In the genomic region with DNA sequence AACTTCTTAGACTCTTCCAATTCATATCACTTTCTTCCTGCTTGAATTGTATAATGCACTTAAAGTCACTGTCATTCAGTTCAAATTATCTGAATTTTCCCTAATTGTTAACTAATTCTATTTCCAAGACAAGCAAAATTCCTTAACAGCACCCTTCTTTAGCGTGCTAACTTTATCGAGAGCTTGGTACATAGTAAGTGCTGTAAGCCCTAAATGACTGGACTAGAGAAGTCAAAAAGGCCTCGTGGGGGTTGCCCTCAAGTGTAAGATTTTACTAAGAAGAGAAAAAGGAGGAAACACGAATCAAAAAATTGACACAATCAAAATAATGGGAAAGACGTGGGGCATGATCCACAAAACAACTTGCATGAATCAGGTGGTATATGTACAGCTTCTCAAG, we compare ENCODE assay signal across 21 cellular contexts. TPM values are rescaled to one million over a fixed set of nuclear protein-coding genes. Genes with fewer than 3 reads are reported as not detected.
DNase-seq lines count a peak whose midpoint lies in the region; ATAC-seq and TF ChIP-seq lines count a peak whose summit lies in the region.
"Had no signal": no experiment of that assay in that cellular context is flagged by ENCODE, and none has a peak within 500 bp of the region (broad histone marks: within the 10 kb centered on the region; RNA-seq: fewer than 3 reads in every experiment).

No MANE protein-coding gene starts in this region.

- peaks cover 33% of the 10 kb centered on the region for H3K36me3 Mint-ChIP-seq in CD4-positive, alpha-beta T cell (ENCODE audit: low read depth)
- H3K36me3 Mint-ChIP-seq in GM23338 (ENCODE audit: low read depth) (no peaks in the 10 kb centered on the region; the same call in 2 of the 3 replicates), nephron (ENCODE audit: low read depth) (peaks cover 7% of the 10 kb centered on the region)
- peaks cover 18% of the 10 kb centered on the region for H3K36me3 Mint-ChIP-seq in central memory CD8-positive, alpha-beta T cell (ENCODE audit: insufficient read depth)

- no peaks in the 10 kb centered on the region for H3K9me3 Mint-ChIP-seq in CD4-positive, alpha-beta T cell
- H3K9me3 Mint-ChIP-seq in GM23338 (no peaks in the 10 kb centered on the region), nephron (no peaks in the 10 kb centered on the region)
- no peaks in the 10 kb centered on the region for H3K9me3 Mint-ChIP-seq in central memory CD8-positive, alpha-beta T cell
- H3K9me3 Mint-ChIP-seq: activated CD4-positive, alpha-beta memory T cell treated with anti-CD3 and anti-CD28 coated beads, Interleukin-2, amount 10 ng/mL, durations not matched to agents 7 days and 5 days; activated naive CD4-positive, alpha-beta T cell treated with anti-CD3 and anti-CD28 coated beads, Interleukin-2, amount 10 ng/mL, durations not matched to agents 7 days and 5 days had no signal

- CTCF ChIA-PET in CD4-positive, alpha-beta T cell (lab: Charles Lee) = interaction anchor here (0.8 to 1.5 kb wide), 5 partner anchors 10 to 31 kb away, joined by 3 to 7 read pairs (median 4); a partner anchor contains a TSS

- TF ChIP-seq CTCF in CD4-positive, alpha-beta T cell (IDR thresholded peaks at IDR 0.05) = no peak
- TF ChIP-seq CTCF in GM23338 (conservative IDR thresholded peaks at IDR 0.05; ENCODE audit: low read depth in 2 of 2) (no peak), nephron (IDR thresholded peaks at IDR 0.05; ENCODE audit: unreplicated experiment in 3 of 3) (no peak), tibial artery (IDR thresholded peaks at IDR 0.05) (no peak)

- peak overlapping the region; percentile 36 for H3K4me3 Mint-ChIP-seq in CD4-positive, alpha-beta T cell
- H3K4me3 Mint-ChIP-seq in GM23338 = no peak overlapping the region; the same call in 2 of the 3 replicates
- H3K4me3 Mint-ChIP-seq in central memory CD8-positive, alpha-beta T cell = peak overlapping the region; percentile 41
- no peak overlapping the region for H3K4me3 Mint-ChIP-seq in nephron
- H3K4me3 Mint-ChIP-seq: activated CD4-positive, alpha-beta memory T cell treated with anti-CD3 and anti-CD28 coated beads, Interleukin-2, amount 10 ng/mL, durations not matched to agents 7 days and 5 days; activated naive CD4-positive, alpha-beta T cell treated with anti-CD3 and anti-CD28 coated beads, Interleukin-2, amount 10 ng/mL, durations not matched to agents 7 days and 5 days had no signal

- H3K4me2 ChIP-seq in GM23338 = peak overlapping the region; percentile 35

- H3K9me2 ChIP-seq in GM23338 (ENCODE audit: insufficient read depth) = no peaks in the 10 kb centered on the region

- POLR2A ChIA-PET in CD4-positive, alpha-beta T cell (lab: Charles Lee) = interaction anchor here (6.7 kb wide), 1 partner anchor 11 kb away, joined by 33 read pairs; a partner anchor contains a TSS

- H3K9me3 ChIP-seq in CD4-positive, alpha-beta T cell (ENCODE audit: control insufficient read depth, low read length) = no peaks in the 10 kb centered on the region
- no peaks in the 10 kb centered on the region for H3K9me3 ChIP-seq in tibial artery
- H3K9me3 ChIP-seq: HAP-1, thoracic aorta had no signal

- no peaks in the 10 kb centered on the region for H3K27me3 Mint-ChIP-seq in CD4-positive, alpha-beta T cell
- H3K27me3 Mint-ChIP-seq in GM23338 (ENCODE audit: insufficient read depth, low read depth, poor library complexity) (peaks cover 17% of the 10 kb centered on the region), nephron (ENCODE audit: low read depth) (no peaks in the 10 kb centered on the region)
- H3K27me3 Mint-ChIP-seq in central memory CD8-positive, alpha-beta T cell = no peaks in the 10 kb centered on the region
- H3K27me3 Mint-ChIP-seq: activated CD4-positive, alpha-beta memory T cell treated with anti-CD3 and anti-CD28 coated beads, Interleukin-2, amount 10 ng/mL, durations not matched to agents 7 days and 5 days; activated naive CD4-positive, alpha-beta T cell treated with anti-CD3 and anti-CD28 coated beads, Interleukin-2, amount 10 ng/mL, durations not matched to agents 7 days and 5 days had no signal

- ATAC-seq in CD4-positive, alpha-beta T cell (ENCODE audit: poor library complexity) = no peak
- ATAC-seq in GM23338 = no peak
- ATAC-seq in central memory CD8-positive, alpha-beta T cell (replicated peaks; ENCODE audit: extremely low read depth, poor library complexity, severe bottlenecking) = no peak
- ATAC-seq in HG03565 (IDR thresholded peaks at IDR 0.05; ENCODE audit: unreplicated experiment) = no peak
- ATAC-seq: foreskin keratinocyte, K562, left lobe of liver had no signal

- H4K20me1 ChIP-seq in GM23338 (replicated peaks; ENCODE audit: insufficient read depth) = peaks cover 84% of the 10 kb centered on the region

- H3K4me1 ChIP-seq in GM23338 (ENCODE audit: insufficient read depth) (peaks cover 93% of the 10 kb centered on the region), tibial artery (peaks cover 0 to 100% (median 60%) of the 10 kb centered on the region in 4 donors)

- peak overlapping the region; percentile 32 for H3K27ac Mint-ChIP-seq in CD4-positive, alpha-beta T cell
- H3K27ac Mint-ChIP-seq in GM23338 = peak overlapping the region; percentile 6
- H3K27ac Mint-ChIP-seq in central memory CD8-positive, alpha-beta T cell (ENCODE audit: low read depth) = peak overlapping the region; percentile 20
- peak overlapping the region in 2 of 3 experiments; percentile 12 to 25 for H3K27ac Mint-ChIP-seq in nephron
- H3K27ac Mint-ChIP-seq: activated CD4-positive, alpha-beta memory T cell treated with anti-CD3 and anti-CD28 coated beads, Interleukin-2, amount 10 ng/mL, durations not matched to agents 7 days and 5 days; activated naive CD4-positive, alpha-beta T cell treated with anti-CD3 and anti-CD28 coated beads, Interleukin-2, amount 10 ng/mL, durations not matched to agents 7 days and 5 days had no signal

- no peak for DNase-seq in CD4-positive, alpha-beta T cell
- DNase-seq in GM23338 (ENCODE audit: low spot score) (no peak), NCI-H748 treated with DMSO at 0.1 percent for 48 hours (lab: John Stamatoyannopoulos, UW) (no peak), tibial artery (no peak)
- DNase-seq in central memory CD8-positive, alpha-beta T cell (ENCODE audit: low spot score in 2 of 2) = no peak
- no peak for DNase-seq in stimulated activated CD4-positive, alpha-beta T cell treated with anti-CD3 and anti-CD28 coated beads, Interleukin-2, amount 100 ng/mL, for 24 hours
- DNase-seq: activated CD4-positive, alpha-beta memory T cell treated with anti-CD3 and anti-CD28 coated beads, Interleukin-2, amount 10 ng/mL, durations not matched to agents 7 days and 5 days; activated CD4-positive, CD25-positive, alpha-beta regulatory T cell; activated naive CD4-positive, alpha-beta T cell treated with anti-CD3 and anti-CD28 coated beads, Interleukin-2, amount 10 ng/mL, durations not matched to agents 7 days and 5 days; cerebellar nuclear complex; DMS79; foreskin keratinocyte; NCI-H2171; NCI-H526; T1000 had no signal

- no peaks in the 10 kb centered on the region for H3K27me3 ChIP-seq in CD4-positive, alpha-beta T cell (ENCODE audit: control insufficient read depth, insufficient read depth, low read length)
- H3K27me3 ChIP-seq in GM23338 (ENCODE audit: insufficient read depth) = no peaks in the 10 kb centered on the region
- H3K27me3 ChIP-seq in tibial artery = no peaks in the 10 kb centered on the region
- H3K27me3 ChIP-seq: foreskin keratinocyte had no signal

- H3K27ac ChIP-seq in CD4-positive, alpha-beta T cell (ENCODE audit: low read depth, low read length) = no peak overlapping the region
- H3K27ac ChIP-seq in GM23338 (ENCODE audit: low read depth) = peak overlapping the region; percentile 93
- H3K27ac ChIP-seq in tibial artery = no peak overlapping the region
- H3K27ac ChIP-seq: foreskin keratinocyte, thoracic aorta had no signal

- H2AFZ ChIP-seq in GM23338 = no peak overlapping the region

- no peaks in the 10 kb centered on the region for H3F3A ChIP-seq in GM23338 (replicated peaks; ENCODE audit: low read depth)

- no peaks in the 10 kb centered on the region for H3K36me3 ChIP-seq in GM23338 (ENCODE audit: insufficient read depth)
- no peaks in the 10 kb centered on the region for H3K36me3 ChIP-seq in tibial artery
- H3K36me3 ChIP-seq: HAP-1, thoracic aorta had no signal

- H3K4me1 Mint-ChIP-seq in CD4-positive, alpha-beta T cell (ENCODE audit: low read depth) = peaks cover 95% of the 10 kb centered on the region
- peaks cover 90% of the 10 kb centered on the region for H3K4me1 Mint-ChIP-seq in GM23338
- H3K4me1 Mint-ChIP-seq in central memory CD8-positive, alpha-beta T cell = peaks cover 90% of the 10 kb centered on the region
- H3K4me1 Mint-ChIP-seq in nephron = peaks cover 47% of the 10 kb centered on the region

- H3K79me2 ChIP-seq in GM23338 (replicated peaks; ENCODE audit: insufficient read depth) = peaks cover 100% of the 10 kb centered on the region

- intact Hi-C loops in CD4-positive, alpha-beta T cell (cut with DNase I, micrococcal nuclease) = no loop called here
- intact Hi-C loops in tibial artery (cut with DNase I; ENCODE audit: low total_unique reads) = no loop called here

- H3K4me3 ChIP-seq in GM23338 (no peak overlapping the region), tibial artery (no peak overlapping the region)
- H3K4me3 ChIP-seq: HAP-1, K562, thoracic aorta had no signal

TF ChIP-seq in GM23338, 12 proteins besides CTCF, POLR2A, EP300 and RAD21 (continues in another document):
- no peak for TF ChIP-seq STAT1 (IDR thresholded peaks at IDR 0.05; ENCODE audit: unreplicated experiment)
- no peak for TF ChIP-seq EZH2 (IDR thresholded peaks at IDR 0.05; ENCODE audit: low read depth, unreplicated experiment)
- TF ChIP-seq, protein P1, sequence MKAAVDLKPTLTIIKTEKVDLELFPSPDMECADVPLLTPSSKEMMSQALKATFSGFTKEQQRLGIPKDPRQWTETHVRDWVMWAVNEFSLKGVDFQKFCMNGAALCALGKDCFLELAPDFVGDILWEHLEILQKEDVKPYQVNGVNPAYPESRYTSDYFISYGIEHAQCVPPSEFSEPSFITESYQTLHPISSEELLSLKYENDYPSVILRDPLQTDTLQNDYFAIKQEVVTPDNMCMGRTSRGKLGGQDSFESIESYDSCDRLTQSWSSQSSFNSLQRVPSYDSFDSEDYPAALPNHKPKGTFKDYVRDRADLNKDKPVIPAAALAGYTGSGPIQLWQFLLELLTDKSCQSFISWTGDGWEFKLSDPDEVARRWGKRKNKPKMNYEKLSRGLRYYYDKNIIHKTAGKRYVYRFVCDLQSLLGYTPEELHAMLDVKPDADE (IDR thresholded peaks at IDR 0.05) = no peak

RNA-seq across cellular contexts. Expression of a gene that starts 11.3 kb away (rescaled TPM):
- 100 to 1,000 TPM; 122 to 125 TPM for total RNA-seq in CD4-positive, alpha-beta T cell
- 167 and 206 TPM in 2 replicates for total RNA-seq in GM23338 (2014; rRNA removed; shearing (Covaris generic))
- polyA plus RNA-seq in GM23338 (2016; fragmentation: Nextera tagmentation; extraction: Ambion mirVana) = 43.6 and 49.0 TPM in 2 replicates

Comparison
In these comparisons a context has a peak if more than half of its experiments do, and no peak if none do; other contexts are left out.
1. H3K4me3 Mint-ChIP-seq: peak in CD4-positive, alpha-beta T cell (single experiment) and central memory CD8-positive, alpha-beta T cell (single experiment); none in GM23338 (single experiment) and nephron (0 of 3).
2. Peak in every context shown above with its lines, with median percentiles within 50 percentile points of each other: H3K27ac Mint-ChIP-seq.